25 cellular contexts compared by ENCODE assay signal in genomic region chr4:105623099-105623498, GRCh38.
"Had no signal": no experiment of that assay in that cellular context is flagged by ENCODE, and none has a peak within 500 bp of the region (broad histone marks: within the 10 kb centered on the region; RNA-seq: fewer than 3 reads in every experiment).

No MANE protein-coding gene starts in this region.

- H3K4me3 ChIP-seq: lower lobe of right lung, psoas muscle, right lobe of liver, skin epidermis, stomach, testis, thyroid gland, transverse colon, upper lobe of left lung, vagina had no signal

- DNase-seq: hypothalamus; immature natural killer cell; lower lobe of right lung; mammary epithelial cell; naive thymus-derived CD8-positive, alpha-beta T cell; occipital lobe; psoas muscle; right lobe of liver; stimulated activated CD4-positive, alpha-beta T cell treated with anti-CD3 and anti-CD28 coated beads, Interleukin-12 subunit alpha, Interleukin-12 subunit beta, amount 100 ng/mL, for 4 hours; stimulated activated CD4-positive, alpha-beta T cell treated with anti-CD3 and anti-CD28 coated beads, Interleukin-15, amount 100 ng/mL, for 24 hours; stimulated activated CD4-positive, alpha-beta T cell treated with anti-CD3 and anti-CD28 coated beads, Interleukin-2, amount 100 ng/mL, for 24 hours; stimulated activated CD4-positive, alpha-beta T cell treated with anti-CD3 and anti-CD28 coated beads, Interleukin-4, amount 100 ng/mL, for 1 hour; stimulated activated naive B cell treated with anti-CD40 and anti-IgM and Interleukin-4, amounts not matched to agents 10 μg/mL and 1 μg/mL and 100 μg/mL, for 72 hours; stimulated activated naive CD8-positive, alpha-beta T cell treated with anti-CD3 and anti-CD28 coated beads, Interleukin-15, Interleukin-2, amounts not matched to agents 100 U/mL and 50 U/mL, for 24 hours; stomach; testis; thyroid gland; transverse colon; upper lobe of left lung had no signal

- H3K36me3 ChIP-seq: lower lobe of right lung, right lobe of liver, stomach, thyroid gland, transverse colon, upper lobe of left lung, vagina had no signal

- FAIRE-seq: islet of Langerhans had no signal

- H3K9me3 Mint-ChIP-seq: naive thymus-derived CD8-positive, alpha-beta T cell; nephron; neural crest cell; stimulated activated naive B cell treated with anti-CD40 and anti-IgM and Interleukin-4, amounts not matched to agents 10 μg/mL and 1 μg/mL and 100 μg/mL, for 72 hours had no signal

- H3K79me2 ChIP-seq: parathyroid adenoma had no signal

- H3K4me1 Mint-ChIP-seq: immature natural killer cell, neural crest cell had no signal

- ATAC-seq: lower lobe of right lung; naive thymus-derived CD8-positive, alpha-beta T cell; right lobe of liver; stimulated activated naive B cell treated with anti-CD40 and anti-IgM and Interleukin-4, amounts not matched to agents 10 μg/mL and 1 μg/mL and 100 μg/mL, for 72 hours; stimulated activated naive CD8-positive, alpha-beta T cell treated with anti-CD3 and anti-CD28 coated beads, Interleukin-15, Interleukin-2, amounts not matched to agents 100 U/mL and 50 U/mL, for 24 hours had no signal

- H3K27ac Mint-ChIP-seq: immature natural killer cell; stimulated activated naive B cell treated with anti-CD40 and anti-IgM and Interleukin-4, amounts not matched to agents 10 μg/mL and 1 μg/mL and 100 μg/mL, for 72 hours had no signal

- H3K27me3 ChIP-seq: right lobe of liver, stomach, testis, thyroid gland, transverse colon, upper lobe of left lung, vagina had no signal

- H3K9ac ChIP-seq: parathyroid adenoma had no signal

- H3K9me3 ChIP-seq: lower lobe of right lung, psoas muscle, right lobe of liver, stomach, testis, thyroid gland, transverse colon, upper lobe of left lung, vagina had no signal

- H3K4me1 ChIP-seq: parathyroid adenoma, testis, vagina had no signal

- H3K36me3 Mint-ChIP-seq: immature natural killer cell; naive thymus-derived CD8-positive, alpha-beta T cell; stimulated activated naive B cell treated with anti-CD40 and anti-IgM and Interleukin-4, amounts not matched to agents 10 μg/mL and 1 μg/mL and 100 μg/mL, for 72 hours had no signal

- H3K4me3 Mint-ChIP-seq: immature natural killer cell; naive thymus-derived CD8-positive, alpha-beta T cell; neural crest cell; stimulated activated naive B cell treated with anti-CD40 and anti-IgM and Interleukin-4, amounts not matched to agents 10 μg/mL and 1 μg/mL and 100 μg/mL, for 72 hours had no signal

- H2AFZ ChIP-seq: parathyroid adenoma had no signal

- H3K27ac ChIP-seq: lower lobe of right lung, parathyroid adenoma, psoas muscle, right lobe of liver, skin epidermis, testis, thyroid gland, transverse colon, vagina had no signal
